In genomic region chr7:136870799-136871487, GRCh38 we compare ENCODE assay signal across 11 cellular contexts. TPM values are rescaled to one million over a fixed set of nuclear protein-coding genes. Genes with fewer than 3 reads are reported as not detected.
DNase-seq lines count a peak whose midpoint lies in the region; ATAC-seq and TF ChIP-seq lines count a peak whose summit lies in the region.
"Had no signal": no experiment of that assay in that cellular context is flagged by ENCODE, and none has a peak within 500 bp of the region (broad histone marks: within the 10 kb centered on the region; RNA-seq: fewer than 3 reads in every experiment).

No MANE protein-coding gene starts in this region.

- CTCF ChIA-PET in MCF 10A (lab: Yijun Ruan, JAX): no interaction called here
- CTCF ChIA-PET in naive thymus-derived CD4-positive, alpha-beta T cell (lab: Charles Lee): no interaction called here

- TF ChIP-seq POLR2A in breast epithelium (IDR thresholded peaks at IDR 0.05): no peak
- TF ChIP-seq POLR2A in vagina (IDR thresholded peaks at IDR 0.05): no peak

- no peak overlapping the region for H3K27ac ChIP-seq in breast epithelium
- H3K27ac ChIP-seq in naive thymus-derived CD4-positive, alpha-beta T cell (ENCODE audit: low read depth, low read length): no peak overlapping the region
- no peak overlapping the region for H3K27ac ChIP-seq in vagina

- DNase-seq in breast epithelium (ENCODE audit: low spot score in 2 of 2) (no peak), MCF 10A (ENCODE audit: unreplicated experiment) (no peak), fibroblast of pulmonary artery (ENCODE audit: low read depth) (no peak), vagina (ENCODE audit: extremely low spot score in 2 of 2) (no peak), OCI-M1 (lab: John Stamatoyannopoulos, UW) (no peak), cerebellar cortex (ENCODE audit: low spot score) (no peak)
- DNase-seq in naive thymus-derived CD4-positive, alpha-beta T cell: no peak
- no peak for DNase-seq in stimulated activated CD4-positive, alpha-beta T cell treated with anti-CD3 and anti-CD28 coated beads, Interleukin-4, amount 100 ng/mL, for 24 hours
- DNase-seq: activated naive CD4-positive, alpha-beta T cell; NCI-H1105 had no signal

- H3K27me3 ChIP-seq in breast epithelium: peaks cover 0 to 44% of the 10 kb centered on the region in 2 donors
- no peaks in the 10 kb centered on the region for H3K27me3 ChIP-seq in naive thymus-derived CD4-positive, alpha-beta T cell (ENCODE audit: control insufficient read depth in 2 of 2, insufficient read depth in 2 of 2, low read length in 2 of 2)
- H3K27me3 ChIP-seq in vagina: no peaks in the 10 kb centered on the region

- peak; percentile 27 for ATAC-seq in naive thymus-derived CD4-positive, alpha-beta T cell

- H3K36me3 ChIP-seq in breast epithelium: no peaks in the 10 kb centered on the region
- H3K36me3 ChIP-seq in naive thymus-derived CD4-positive, alpha-beta T cell (ENCODE audit: control insufficient read depth in 2 of 3, insufficient read depth in 3 of 3, low read length in 3 of 3): no peaks in the 10 kb centered on the region
- H3K36me3 ChIP-seq in vagina: no peaks in the 10 kb centered on the region

- no peaks in the 10 kb centered on the region for H3K9me3 ChIP-seq in breast epithelium
- peaks cover 0 to 2% (median 0%) of the 10 kb centered on the region in 3 experiments for H3K9me3 ChIP-seq in naive thymus-derived CD4-positive, alpha-beta T cell (ENCODE audit: control insufficient read depth in 2 of 3, low read length in 3 of 3)
- H3K9me3 ChIP-seq in vagina: no peaks in the 10 kb centered on the region

- no peaks in the 10 kb centered on the region for H3K9me3 Mint-ChIP-seq in MCF 10A (ENCODE audit: unreplicated experiment)
- H3K9me3 Mint-ChIP-seq in naive thymus-derived CD4-positive, alpha-beta T cell: peaks cover 0 to 9% (median 4%) of the 10 kb centered on the region in 11 donors

- POLR2A ChIA-PET in MCF 10A (lab: Yijun Ruan, JAX): no interaction called here
- POLR2A ChIA-PET in naive thymus-derived CD4-positive, alpha-beta T cell (lab: Charles Lee): no interaction called here

- H3K36me3 Mint-ChIP-seq in MCF 10A (ENCODE audit: insufficient read depth, unreplicated experiment): no peaks in the 10 kb centered on the region
- H3K36me3 Mint-ChIP-seq in naive thymus-derived CD4-positive, alpha-beta T cell: peaks cover 0 to 1% (median 0%) of the 10 kb centered on the region in 5 donors

- no peaks in the 10 kb centered on the region for H3K4me1 Mint-ChIP-seq in MCF 10A (ENCODE audit: insufficient read depth, unreplicated experiment)
- peaks cover 0 to 2% (median 0%) of the 10 kb centered on the region in 7 donors for H3K4me1 Mint-ChIP-seq in naive thymus-derived CD4-positive, alpha-beta T cell

- BruUV-seq in MCF 10A (replicated peaks; lab: Mats Ljungman, UMichigan): no TSS peak

- H3K4me3 ChIP-seq in breast epithelium: peak overlapping the region; percentile 12 to 56 (median 36)
- H3K4me3 ChIP-seq in fibroblast of pulmonary artery (replicated peaks; ENCODE audit: low read depth, low read length): peak overlapping the region; percentile 45
- H3K4me3 ChIP-seq in naive thymus-derived CD4-positive, alpha-beta T cell (ENCODE audit: low read length): no peak overlapping the region
- peak overlapping the region; percentile 35 to 48 for H3K4me3 ChIP-seq in vagina

- intact Hi-C loops in breast epithelium (cut with DNase I; ENCODE audit: low total_unique reads) (no loop called here), MCF 10A (cut with micrococcal nuclease) (loop anchor here (5.0 to 10.0 kb wide), 2 partner anchors 584 to 1069 kb away; no protein-coding TSS in a partner anchor), vagina (cut with DNase I) (no loop called here)
- intact Hi-C loops in naive thymus-derived CD4-positive, alpha-beta T cell (cut with micrococcal nuclease): no loop called here

- H3K4me1 ChIP-seq in breast epithelium (peaks cover 0 to 13% of the 10 kb centered on the region in 2 donors), vagina (peaks cover 34% of the 10 kb centered on the region)
- no peaks in the 10 kb centered on the region for H3K4me1 ChIP-seq in naive thymus-derived CD4-positive, alpha-beta T cell (ENCODE audit: control insufficient read depth in 2 of 2, insufficient read depth in 2 of 2, low read length in 2 of 2)

- H3K27me3 Mint-ChIP-seq in MCF 10A (ENCODE audit: insufficient read depth, unreplicated experiment): peaks cover 14% of the 10 kb centered on the region
- peaks cover 32 to 50% (median 38%) of the 10 kb centered on the region in 5 donors for H3K27me3 Mint-ChIP-seq in naive thymus-derived CD4-positive, alpha-beta T cell

- H3K27ac Mint-ChIP-seq in MCF 10A (ENCODE audit: low read depth, unreplicated experiment): no peak overlapping the region
- H3K27ac Mint-ChIP-seq in naive thymus-derived CD4-positive, alpha-beta T cell: no peak overlapping the region

- no peak overlapping the region for H3K4me3 Mint-ChIP-seq in MCF 10A (ENCODE audit: unreplicated experiment)
- H3K4me3 Mint-ChIP-seq in naive thymus-derived CD4-positive, alpha-beta T cell: peak overlapping the region in 1 of 10 donors; percentile 49

- no peak for TF ChIP-seq CTCF in breast epithelium (IDR thresholded peaks at IDR 0.05)
- no peak for TF ChIP-seq CTCF in MCF 10A (IDR thresholded peaks at IDR 0.05; ENCODE audit: unreplicated experiment)
- no peak for TF ChIP-seq CTCF in fibroblast of pulmonary artery (IDR thresholded peaks at IDR 0.05; ENCODE audit: low read length, missing control alignments)
- no peak for TF ChIP-seq CTCF in vagina (IDR thresholded peaks at IDR 0.05)

RNA-seq across cellular contexts. Expression of gene CHRM2, which starts 2.5 kb away (rescaled TPM):
- total RNA-seq in breast epithelium (not detected), MCF 10A (2022) (not detected in 2 replicates), vagina (1.2 TPM)
- total RNA-seq in naive thymus-derived CD4-positive, alpha-beta T cell: not detected
- not detected for polyA plus RNA-seq in naive thymus-derived CD4-positive, alpha-beta T cell
- total RNA-seq: T-helper 1 cell treated with Interleukin-12 subunit alpha and Interleukin-12 subunit beta and Interleukin-4 antibody, amounts not matched to agents 30 ng/mL and 1 ng/mL, for 36 hours had no signal
